Comparison of ENCODE assay signal across 8 cellular contexts in genomic region chr6:34986845-34987246, GRCh38.
DNase-seq lines count a peak whose midpoint lies in the region; ATAC-seq and TF ChIP-seq lines count a peak whose summit lies in the region.

No MANE protein-coding gene starts in this region.

- H3K4me1 ChIP-seq in Peyer's patch (no peaks in the 10 kb centered on the region), neural progenitor cell (no peaks in the 10 kb centered on the region)

- H3K36me3 ChIP-seq in Peyer's patch (peaks cover 0 to 85% (median 0%) of the 10 kb centered on the region in 3 donors), neural progenitor cell (peaks cover 3% of the 10 kb centered on the region)

- no peak overlapping the region for H3K4me3 ChIP-seq in Peyer's patch
- no peak overlapping the region for H3K4me3 ChIP-seq in fibroblast of the aortic adventitia (ENCODE audit: low read depth, low read length)
- no peak overlapping the region for H3K4me3 ChIP-seq in neural progenitor cell

- H3K9me3 Mint-ChIP-seq in neural progenitor cell, result no peaks in the 10 kb centered on the region

- H3K27me3 Mint-ChIP-seq in neural progenitor cell (ENCODE audit: insufficient read depth, low read depth), result no peaks in the 10 kb centered on the region

- H3K4me2 ChIP-seq in neural progenitor cell, result no peak overlapping the region

- H3K9me3 ChIP-seq in Peyer's patch (no peaks in the 10 kb centered on the region), neural progenitor cell (ENCODE audit: low read depth) (no peaks in the 10 kb centered on the region)

- H3K27ac ChIP-seq in Peyer's patch, result no peak overlapping the region
- no peak overlapping the region for H3K27ac ChIP-seq in neural progenitor cell
- H3K27ac ChIP-seq in substantia nigra (ENCODE audit: low read depth, low read length, poor library complexity, severe bottlenecking), result peak overlapping the region; percentile 40

- H3K79me2 ChIP-seq in neural progenitor cell (ENCODE audit: low read depth), result no peaks in the 10 kb centered on the region

- TF ChIP-seq CTCF in Peyer's patch (IDR thresholded peaks at IDR 0.05), result peak; percentile 38 to 93 (median 81)
- TF ChIP-seq CTCF in fibroblast of the aortic adventitia (IDR thresholded peaks at IDR 0.05; ENCODE audit: insufficient read depth, low read length), result peak; percentile 67
- peak; percentile 98 for TF ChIP-seq CTCF in neural progenitor cell (IDR thresholded peaks at IDR 0.05)

- no peak overlapping the region for H3K4me3 Mint-ChIP-seq in neural progenitor cell

- no peak for ATAC-seq in GM18873 (IDR thresholded peaks at IDR 0.05; ENCODE audit: low FRiP score, unreplicated experiment)

- DNase-seq in D341Med (ENCODE audit: low spot score), result peak; percentile 77
- DNase-seq in LHCN-M2 (ENCODE audit: low read depth), result peak; percentile 84
- DNase-seq in Peyer's patch, result peak; percentile 40 to 81 (median 60)
- peak; percentile 12 for DNase-seq in activated T-helper 1 cell treated with Interleukin-2 at 50 U/mL for 16 hours (ENCODE audit: low read depth)
- peak; percentile 86 for DNase-seq in fibroblast of the aortic adventitia (ENCODE audit: low read depth)
- peak; percentile 93 for DNase-seq in neural progenitor cell (ENCODE audit: low spot score)
- DNase-seq in substantia nigra (lab: John Stamatoyannopoulos, UW), result peak in 42 of 49 donors; percentile 10 to 78 (median 54)

- H3F3A ChIP-seq in neural progenitor cell (ENCODE audit: low read depth), result peaks cover 9% of the 10 kb centered on the region

- H3K9ac ChIP-seq in neural progenitor cell, result no peak overlapping the region

- peak overlapping the region; percentile 40 for H3K27ac Mint-ChIP-seq in neural progenitor cell

- peaks cover 15% of the 10 kb centered on the region for H3K36me3 Mint-ChIP-seq in neural progenitor cell

- no peak overlapping the region for H2AFZ ChIP-seq in neural progenitor cell (replicated peaks)

- TF ChIP-seq POLR2A in Peyer's patch (IDR thresholded peaks at IDR 0.05), result no peak

- H3K4me1 Mint-ChIP-seq in neural progenitor cell, result peaks cover 10% of the 10 kb centered on the region

- H3K27me3 ChIP-seq in Peyer's patch (no peaks in the 10 kb centered on the region), neural progenitor cell (no peaks in the 10 kb centered on the region)

- no peaks in the 10 kb centered on the region for H4K20me1 ChIP-seq in neural progenitor cell (ENCODE audit: low read depth)

Comparison
In these comparisons a context has a peak if more than half of its experiments do, and no peak if none do; other contexts are left out.
1. DNase-seq: peak in every context shown above with its lines; median percentile 93 in neural progenitor cell; 86 in fibroblast of the aortic adventitia; 84 in LHCN-M2; 77 in D341Med; 60 in Peyer's patch; 54 in substantia nigra; 12 in activated T-helper 1 cell treated with Interleukin-2 at 50 U/mL for 16 hours.